ENCODE assay signal across 30 cellular contexts in genomic region chr7:11078242-11078834, GRCh38.
DNase-seq lines count a peak whose midpoint lies in the region; ATAC-seq and TF ChIP-seq lines count a peak whose summit lies in the region.
"Had no signal": no experiment of that assay in that cellular context is flagged by ENCODE, and none has a peak within 500 bp of the region (broad histone marks: within the 10 kb centered on the region; RNA-seq: fewer than 3 reads in every experiment).

No MANE protein-coding gene starts in this region.

- H3K27ac Mint-ChIP-seq in chondrocyte (ENCODE audit: unreplicated experiment): peak overlapping the region; percentile 2
- H3K27ac Mint-ChIP-seq: activated CD4-positive, alpha-beta T cell treated with anti-CD3 and anti-CD28 coated beads, Interleukin-2, amount 10 ng/mL, durations not matched to agents 24 days and 14 days; activated naive CD8-positive, alpha-beta T cell treated with anti-CD3 and anti-CD28 coated beads, Interleukin-2, amount 50 U/mL, for 24 hours; activated T-cell treated with anti-CD3 and anti-CD28 coated beads, Interleukin-2, amount 50 U/mL, for 24 hours; T-helper 2 cell treated with Interferon-gamma antibody and Interleukin-4, amounts not matched to agents 5 μg/mL and 100 μg/mL, for 36 hours had no signal

- DNase-seq in chondrocyte (ENCODE audit: low spot score): no peak
- DNase-seq in glomerular visceral epithelial cell (ENCODE audit: extremely low spot score): no peak
- DNase-seq in NCI-H226: no peak
- DNase-seq in left lobe of liver (ENCODE audit: low spot score): no peak
- DNase-seq: activated CD4-positive, alpha-beta T cell treated with anti-CD3 and anti-CD28 coated beads, Interleukin-2, amount 10 ng/mL, durations not matched to agents 24 days and 14 days; activated naive CD8-positive, alpha-beta T cell treated with anti-CD3 and anti-CD28 coated beads, Interleukin-2, amount 50 U/mL, for 24 hours; activated T-cell treated with anti-CD3 and anti-CD28 coated beads, Interleukin-2, amount 50 U/mL, for 24 hours; Calu3; DMS79 treated with DMSO at 0.1 percent for 48 hours; H7; hypothalamus; immature natural killer cell; mesendoderm; NCI-H1105; NCI-H187 treated with DMSO at 0.1 percent for 48 hours; NCI-H2171 treated with DMSO at 0.1 percent for 48 hours; NCI-H524 treated with DMSO at 0.1 percent for 48 hours; NK-92 treated with Interleukin-12 subunit alpha and Interleukin-12 subunit beta, amount 100 ng/mL, for 24 hours; PC-3; psoas muscle; Right ventricle myocardium superior; stimulated activated CD4-positive, alpha-beta T cell treated with anti-CD3 and anti-CD28 coated beads, Interleukin-15, amount 100 ng/mL, for 24 hours; stimulated activated naive CD8-positive, alpha-beta T cell treated with anti-CD3 and anti-CD28 coated beads, Interleukin-15, Interleukin-2, amounts not matched to agents 100 U/mL and 50 U/mL, for 24 hours; testis; uterus had no signal

- H3K4me3 Mint-ChIP-seq in chondrocyte (ENCODE audit: unreplicated experiment): no peak overlapping the region
- H3K4me3 Mint-ChIP-seq: activated CD4-positive, alpha-beta T cell treated with anti-CD3 and anti-CD28 coated beads, Interleukin-2, amount 10 ng/mL, durations not matched to agents 24 days and 14 days; activated naive CD8-positive, alpha-beta T cell treated with anti-CD3 and anti-CD28 coated beads, Interleukin-2, amount 50 U/mL, for 24 hours; activated T-cell treated with anti-CD3 and anti-CD28 coated beads, Interleukin-2, amount 50 U/mL, for 24 hours; immature natural killer cell; T-helper 2 cell treated with Interferon-gamma antibody and Interleukin-4, amounts not matched to agents 5 μg/mL and 100 μg/mL, for 36 hours had no signal

- peaks cover 13% of the 10 kb centered on the region for H3K36me3 Mint-ChIP-seq in chondrocyte (ENCODE audit: low read depth)

- no peaks in the 10 kb centered on the region for H3K27me3 Mint-ChIP-seq in chondrocyte (ENCODE audit: low read depth)
- H3K27me3 Mint-ChIP-seq: activated CD4-positive, alpha-beta T cell treated with anti-CD3 and anti-CD28 coated beads, Interleukin-2, amount 10 ng/mL, durations not matched to agents 24 days and 14 days; activated naive CD8-positive, alpha-beta T cell treated with anti-CD3 and anti-CD28 coated beads, Interleukin-2, amount 50 U/mL, for 24 hours; activated T-cell treated with anti-CD3 and anti-CD28 coated beads, Interleukin-2, amount 50 U/mL, for 24 hours had no signal

- peaks cover 9% of the 10 kb centered on the region for H3K9me3 Mint-ChIP-seq in chondrocyte (ENCODE audit: low read depth)
- H3K9me3 Mint-ChIP-seq: activated CD4-positive, alpha-beta T cell treated with anti-CD3 and anti-CD28 coated beads, Interleukin-2, amount 10 ng/mL, durations not matched to agents 24 days and 14 days; activated naive CD8-positive, alpha-beta T cell treated with anti-CD3 and anti-CD28 coated beads, Interleukin-2, amount 50 U/mL, for 24 hours; activated T-cell treated with anti-CD3 and anti-CD28 coated beads, Interleukin-2, amount 50 U/mL, for 24 hours; immature natural killer cell had no signal

- peaks cover 17% of the 10 kb centered on the region for H3K4me1 Mint-ChIP-seq in chondrocyte (ENCODE audit: low read depth)
- H3K4me1 Mint-ChIP-seq: immature natural killer cell had no signal

- ATAC-seq in GM18511 (IDR thresholded peaks at IDR 0.05; ENCODE audit: unreplicated experiment): peak; percentile 67
- ATAC-seq in GM19351 (IDR thresholded peaks at IDR 0.05; ENCODE audit: unreplicated experiment): peak; percentile 65
- peak; percentile 55 for ATAC-seq in HG03159 (IDR thresholded peaks at IDR 0.05; ENCODE audit: unreplicated experiment)
- ATAC-seq in HG03280 (IDR thresholded peaks at IDR 0.05; ENCODE audit: unreplicated experiment): no peak
- no peak for ATAC-seq in left lobe of liver
- ATAC-seq: activated naive CD8-positive, alpha-beta T cell treated with anti-CD3 and anti-CD28 coated beads, Interleukin-2, amount 50 U/mL, for 24 hours; PC-3; psoas muscle; stimulated activated naive CD8-positive, alpha-beta T cell treated with anti-CD3 and anti-CD28 coated beads, Interleukin-15, Interleukin-2, amounts not matched to agents 100 U/mL and 50 U/mL, for 24 hours had no signal

- no peak for TF ChIP-seq CTCF in chondrocyte (IDR thresholded peaks at IDR 0.05)

Comparison
In these comparisons a context has a peak if more than half of its experiments do, and no peak if none do; other contexts are left out.
1. ATAC-seq: peak in GM18511 (single experiment), GM19351 (single experiment) and HG03159 (single experiment); none in HG03280 (single experiment) and left lobe of liver (single experiment).